In the genomic region with DNA sequence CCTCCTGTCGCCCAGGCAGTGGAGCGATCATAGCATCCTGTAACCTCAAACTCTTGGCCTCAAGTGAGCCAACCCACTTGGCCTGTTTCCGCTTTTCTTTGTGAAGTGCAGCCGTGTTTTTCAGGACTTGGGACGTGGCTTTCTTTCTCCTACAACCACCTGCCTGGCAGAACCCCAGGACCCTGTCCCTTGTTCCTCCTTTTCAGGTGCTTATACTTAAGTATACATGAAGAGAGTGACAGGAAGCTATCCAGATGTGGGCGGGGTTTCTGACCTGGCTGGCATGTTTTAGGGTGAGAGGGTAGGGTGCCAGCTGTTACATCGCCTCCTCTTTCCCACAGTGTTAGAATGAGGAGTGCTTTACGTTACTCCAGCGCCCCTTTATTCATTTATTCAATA, we compare ENCODE assay signal across 8 cellular contexts. TPM values are rescaled to one million over a fixed set of nuclear protein-coding genes. Genes with fewer than 3 reads are reported as not detected.
DNase-seq lines count a peak whose midpoint lies in the region; ATAC-seq and TF ChIP-seq lines count a peak whose summit lies in the region.

No MANE protein-coding gene starts in this region.

- H3K27me3 ChIP-seq in CD4-positive, alpha-beta memory T cell (ENCODE audit: insufficient read depth, low read length), result no peaks in the 10 kb centered on the region
- H3K27me3 ChIP-seq in endodermal cell (ENCODE audit: control insufficient read depth, insufficient read depth, low read length, poor library complexity, severe bottlenecking) (no peaks in the 10 kb centered on the region), neuron (ENCODE audit: insufficient read depth, low read length) (no peaks in the 10 kb centered on the region)

- peak overlapping the region; percentile 99 for H3K9ac ChIP-seq in endodermal cell (ENCODE audit: extremely low read depth, low read length, poor library complexity, severe bottlenecking)

- H3K36me3 Mint-ChIP-seq in CD4-positive, alpha-beta memory T cell, result peaks cover 56 to 58% of the 10 kb centered on the region in 2 donors
- H3K36me3 Mint-ChIP-seq in endodermal cell (ENCODE audit: low read depth), result peaks cover 53% of the 10 kb centered on the region
- H3K36me3 Mint-ChIP-seq in activated T-helper 17 cell treated with anti-CD3 and anti-CD28 coated beads, Interleukin-2, amount 50 U/mL, for 72 hours (ENCODE audit: low read depth), result peaks cover 51% of the 10 kb centered on the region

- CTCF ChIA-PET in CD4-positive, alpha-beta memory T cell (lab: Charles Lee; ENCODE audit: partially characterized antibody), result interaction anchor here (1.3 to 3.3 kb wide), 2 partner anchors 98 to 100 kb away, joined by 4 to 20 read pairs; a partner anchor contains a TSS

- TF ChIP-seq CTCF in LNCaP clone FGC (IDR thresholded peaks at IDR 0.05; ENCODE audit: control insufficient read depth, extremely low read depth, insufficient read depth) (no peak), endodermal cell (conservative IDR thresholded peaks at IDR 0.05) (no peak)

- POLR2A ChIA-PET in CD4-positive, alpha-beta memory T cell (lab: Charles Lee; ENCODE audit: partially characterized antibody), result interaction anchor here (1.3 to 2.6 kb wide), 5 partner anchors 33 to 100 kb away, joined by 3 to 28 read pairs (median 16); a partner anchor contains a TSS

- peaks cover 43% of the 10 kb centered on the region for H3K36me3 ChIP-seq in CD4-positive, alpha-beta memory T cell (ENCODE audit: insufficient read depth, low read length)
- H3K36me3 ChIP-seq in endodermal cell (ENCODE audit: control insufficient read depth, insufficient read depth, low read length) (peaks cover 48% of the 10 kb centered on the region), neuron (ENCODE audit: insufficient read depth, low read length) (peaks cover 47% of the 10 kb centered on the region)

- H3K27ac ChIP-seq in CD4-positive, alpha-beta memory T cell (ENCODE audit: low read depth, low read length), result peak overlapping the region; percentile 100
- H3K27ac ChIP-seq in endodermal cell (ENCODE audit: low read depth, low read length), result no peak overlapping the region

- DNase-seq in CD4-positive, alpha-beta memory T cell, result peak in 1 of 5 donors; percentile 29
- no peak for DNase-seq in LNCaP clone FGC (ENCODE audit: low read depth)
- DNase-seq in endodermal cell, result peak; percentile 56
- no peak for DNase-seq in NOMO-1 treated with DMSO at 0.1 percent for 48 hours (lab: John Stamatoyannopoulos, UW; ENCODE audit: unreplicated experiment)
- DNase-seq in T-helper 2 cell, result no peak
- no peak for DNase-seq in SW480 (ENCODE audit: low spot score)

- WGBS in endodermal cell (ENCODE audit: insufficient coverage in 1 of 2, insufficient read length in 1 of 2), 2 experiments, result 79 to 93% methylated on average over 3 to 9 of the region's 9 CpGs

- H3K27ac Mint-ChIP-seq in CD4-positive, alpha-beta memory T cell, result no peak overlapping the region
- H3K27ac Mint-ChIP-seq in endodermal cell, result no peak overlapping the region
- no peak overlapping the region for H3K27ac Mint-ChIP-seq in activated T-helper 17 cell treated with anti-CD3 and anti-CD28 coated beads, Interleukin-2, amount 50 U/mL, for 72 hours

- peaks cover 23 to 33% of the 10 kb centered on the region in 2 donors for H3K9me3 ChIP-seq in CD4-positive, alpha-beta memory T cell (ENCODE audit: control insufficient read depth in 1 of 2, low read length in 2 of 2)
- H3K9me3 ChIP-seq in endodermal cell (ENCODE audit: control insufficient read depth, low read length) (peaks cover 84% of the 10 kb centered on the region), neuron (ENCODE audit: low read length) (peaks cover 55% of the 10 kb centered on the region)

- H3K4me3 Mint-ChIP-seq in CD4-positive, alpha-beta memory T cell, result peak overlapping the region in 1 of 8 donors; percentile 17
- no peak overlapping the region for H3K4me3 Mint-ChIP-seq in endodermal cell
- no peak overlapping the region for H3K4me3 Mint-ChIP-seq in activated T-helper 17 cell treated with anti-CD3 and anti-CD28 coated beads, Interleukin-2, amount 50 U/mL, for 72 hours

- H2AFZ ChIP-seq in neuron (ENCODE audit: low read depth, low read length), result no peak overlapping the region

- H3K9me3 Mint-ChIP-seq in CD4-positive, alpha-beta memory T cell, result peaks cover 4 to 75% (median 69%) of the 10 kb centered on the region in 8 donors
- H3K9me3 Mint-ChIP-seq in endodermal cell, result peaks cover 42% of the 10 kb centered on the region
- H3K9me3 Mint-ChIP-seq in activated T-helper 17 cell treated with anti-CD3 and anti-CD28 coated beads, Interleukin-2, amount 50 U/mL, for 72 hours, result peaks cover 27% of the 10 kb centered on the region

- H3K4me1 Mint-ChIP-seq in CD4-positive, alpha-beta memory T cell, result peaks cover 0 to 10% (median 5%) of the 10 kb centered on the region in 4 donors
- no peaks in the 10 kb centered on the region for H3K4me1 Mint-ChIP-seq in endodermal cell
- no peaks in the 10 kb centered on the region for H3K4me1 Mint-ChIP-seq in activated T-helper 17 cell treated with anti-CD3 and anti-CD28 coated beads, Interleukin-2, amount 50 U/mL, for 72 hours

- intact Hi-C loops in CD4-positive, alpha-beta memory T cell (cut with micrococcal nuclease), result loop anchor here (5.0 kb wide), 1 partner anchor 394 kb away; a partner anchor contains a TSS

- H3K27me3 Mint-ChIP-seq in CD4-positive, alpha-beta memory T cell, result no peaks in the 10 kb centered on the region
- H3K27me3 Mint-ChIP-seq in endodermal cell (ENCODE audit: insufficient read depth), result no peaks in the 10 kb centered on the region
- H3K27me3 Mint-ChIP-seq in activated T-helper 17 cell treated with anti-CD3 and anti-CD28 coated beads, Interleukin-2, amount 50 U/mL, for 72 hours, result no peaks in the 10 kb centered on the region

- ATAC-seq in activated T-helper 17 cell treated with anti-CD3 and anti-CD28 coated beads, Interleukin-2, amount 50 U/mL, for 72 hours (replicated peaks), result no peak

- peak overlapping the region; percentile 52 to 54 for H3K4me3 ChIP-seq in CD4-positive, alpha-beta memory T cell (ENCODE audit: low read length in 2 of 2)
- H3K4me3 ChIP-seq in LNCaP clone FGC (ENCODE audit: low read depth, low read length), result peak overlapping the region; percentile 90
- H3K4me3 ChIP-seq in endodermal cell (ENCODE audit: low read length), result peak overlapping the region; percentile 94
- H3K4me3 ChIP-seq in neuron (ENCODE audit: low read length), result peak overlapping the region; percentile 98

- H3K4me1 ChIP-seq in CD4-positive, alpha-beta memory T cell (ENCODE audit: insufficient read depth, low read length), result peaks cover 13% of the 10 kb centered on the region
- no peaks in the 10 kb centered on the region for H3K4me1 ChIP-seq in endodermal cell (ENCODE audit: control insufficient read depth, insufficient read depth, low read length)
- peaks cover 10% of the 10 kb centered on the region for H3K4me1 ChIP-seq in neuron (ENCODE audit: insufficient read depth, low read length)

RNA-seq across cellular contexts. Expression of a gene that starts 0.7 kb away (rescaled TPM):
- total RNA-seq in CD4-positive, alpha-beta memory T cell, result 10 to 100 TPM; 25.2 to 28.2 TPM
- polyA plus RNA-seq in CD4-positive, alpha-beta memory T cell, result 10 to 100 TPM; 24.6 to 26.2 TPM
- total RNA-seq in endodermal cell, result 10 to 100 TPM; 19.0 to 20.9 TPM
- polyA plus RNA-seq in endodermal cell (2013, experiment 1 of 2), result 20.3 TPM
- 23.4 TPM for polyA plus RNA-seq in endodermal cell (2013, experiment 2 of 2)
- 10 to 100 TPM in 1 of 2 donors, 1 to 10 TPM in 1; 8.9 to 14.5 TPM for total RNA-seq in activated T-helper 17 cell treated with anti-CD3 and anti-CD28 coated beads, Interleukin-2, amount 50 U/mL, for 72 hours

RNA-seq across cellular contexts. Expression of a gene that starts 44.1 kb away (rescaled TPM):
- 10 to 100 TPM; 42.0 to 46.2 TPM for total RNA-seq in CD4-positive, alpha-beta memory T cell
- polyA plus RNA-seq in CD4-positive, alpha-beta memory T cell, result 10 to 100 TPM; 15.5 to 15.9 TPM
- total RNA-seq in endodermal cell, result 10 to 100 TPM; 50.2 to 52.6 TPM
- 37.3 TPM for polyA plus RNA-seq in endodermal cell (2013, experiment 1 of 2)
- polyA plus RNA-seq in endodermal cell (2013, experiment 2 of 2), result 34.0 TPM
- 10 to 100 TPM; 13.7 to 30.0 TPM for total RNA-seq in activated T-helper 17 cell treated with anti-CD3 and anti-CD28 coated beads, Interleukin-2, amount 50 U/mL, for 72 hours

RNA-seq across cellular contexts. Expression of a gene that starts 48.7 kb away (rescaled TPM):
- 1 to 10 TPM; 6.2 to 7.3 TPM for total RNA-seq in CD4-positive, alpha-beta memory T cell
- under 1 TPM; 0.37 to 0.75 TPM for polyA plus RNA-seq in CD4-positive, alpha-beta memory T cell
- 1 to 10 TPM; 3.7 to 3.9 TPM for total RNA-seq in endodermal cell
- polyA plus RNA-seq in endodermal cell (2013, experiment 1 of 2), result 1.9 TPM
- polyA plus RNA-seq in endodermal cell (2013, experiment 2 of 2), result 1.8 TPM
- total RNA-seq in activated T-helper 17 cell treated with anti-CD3 and anti-CD28 coated beads, Interleukin-2, amount 50 U/mL, for 72 hours, result 1 to 10 TPM; 1.4 to 2.4 TPM

RNA-seq across cellular contexts. Expression of a gene that starts 49.0 kb away (rescaled TPM):
- total RNA-seq in CD4-positive, alpha-beta memory T cell, result 10 to 100 TPM; 17.4 to 19.6 TPM
- 10 to 100 TPM in 1 of 2 donors, 1 to 10 TPM in 1; 8.1 to 11.3 TPM for polyA plus RNA-seq in CD4-positive, alpha-beta memory T cell
- total RNA-seq in endodermal cell, result 10 to 100 TPM; 12.0 to 16.4 TPM
- 10.5 TPM for polyA plus RNA-seq in endodermal cell (2013, experiment 1 of 2)
- polyA plus RNA-seq in endodermal cell (2013, experiment 2 of 2), result 8.7 TPM
- 1 to 10 TPM; 1.7 to 6.2 TPM for total RNA-seq in activated T-helper 17 cell treated with anti-CD3 and anti-CD28 coated beads, Interleukin-2, amount 50 U/mL, for 72 hours
